In genomic region chr15:66744610-66745279, GRCh38 we compare ENCODE assay signal across 13 cellular contexts. TPM values are rescaled to one million over a fixed set of nuclear protein-coding genes. Genes with fewer than 3 reads are reported as not detected.
DNase-seq lines count a peak whose midpoint lies in the region; ATAC-seq and TF ChIP-seq lines count a peak whose summit lies in the region.
"Had no signal": no experiment of that assay in that cellular context is flagged by ENCODE, and none has a peak within 500 bp of the region (broad histone marks: within the 10 kb centered on the region; RNA-seq: fewer than 3 reads in every experiment).

No MANE protein-coding gene starts in this region.

- CTCF ChIA-PET in AG04450 (lab: Charles Lee): interaction anchor here (0.8 to 0.9 kb wide), 2 partner anchors 16 to 107 kb away, joined by 3 read pairs; no protein-coding TSS in a partner anchor

- ATAC-seq in HG03565 (IDR thresholded peaks at IDR 0.05; ENCODE audit: unreplicated experiment) (no peak), HG02870 (IDR thresholded peaks at IDR 0.05; ENCODE audit: unreplicated experiment) (no peak)

- H3K27ac Mint-ChIP-seq in progenitor cell of endocrine pancreas: no peak overlapping the region

- peaks cover 5% of the 10 kb centered on the region for H3K36me3 Mint-ChIP-seq in progenitor cell of endocrine pancreas (ENCODE audit: insufficient read depth)

- POLR2A ChIA-PET in AG04450 (lab: Yijun Ruan, JAX): no interaction called here

- H3K9me3 ChIP-seq in AG04450 (ENCODE audit: control insufficient read depth, insufficient read depth, low read length) (no peaks in the 10 kb centered on the region; the same call in 1 of the 2 replicates), KOPT-K1 (ENCODE audit: insufficient read depth, low read length, poor library complexity, severe bottlenecking) (no peaks in the 10 kb centered on the region)

- H3K27ac ChIP-seq in AG04450 (ENCODE audit: low read depth, low read length): peak overlapping the region; percentile 31
- H3K27ac ChIP-seq in KOPT-K1 (ENCODE audit: low read depth, low read length, poor library complexity, severe bottlenecking): peak overlapping the region; percentile 61

- H3K36me3 ChIP-seq in KOPT-K1 (ENCODE audit: insufficient read depth, low read length): peaks cover 22% of the 10 kb centered on the region

- peak; percentile 29; the same call in 1 of the 2 replicates for TF ChIP-seq CTCF in AG04450 (IDR thresholded peaks at IDR 0.05; ENCODE audit: low read depth, low read length)
- peak; percentile 14 for TF ChIP-seq CTCF in fibroblast of the aortic adventitia (IDR thresholded peaks at IDR 0.05; ENCODE audit: insufficient read depth, low read length)
- peak; percentile 20 for TF ChIP-seq CTCF in retinal pigment epithelial cell (conservative IDR thresholded peaks at IDR 0.05; ENCODE audit: low read depth, low read length)
- TF ChIP-seq CTCF in progenitor cell of endocrine pancreas (IDR thresholded peaks at IDR 0.05; ENCODE audit: unreplicated experiment): no peak

- peaks cover 25% of the 10 kb centered on the region for H3K4me1 Mint-ChIP-seq in progenitor cell of endocrine pancreas (ENCODE audit: low read depth)

- H3K4me3 ChIP-seq in AG04450 (ENCODE audit: low read depth, low read length): no peak overlapping the region
- no peak overlapping the region for H3K4me3 ChIP-seq in fibroblast of the aortic adventitia (ENCODE audit: low read depth, low read length)
- H3K4me3 ChIP-seq in retinal pigment epithelial cell (ENCODE audit: low read length): no peak overlapping the region

- no peak overlapping the region for H3K4me3 Mint-ChIP-seq in progenitor cell of endocrine pancreas (ENCODE audit: low read depth)

- no peaks in the 10 kb centered on the region for H3K27me3 Mint-ChIP-seq in progenitor cell of endocrine pancreas

- DNase-seq in AG04450 (ENCODE audit: low read depth, low spot score) (no peak), fibroblast of the aortic adventitia (ENCODE audit: low read depth) (no peak), retinal pigment epithelial cell (ENCODE audit: low read depth) (no peak), progenitor cell of endocrine pancreas (ENCODE audit: low spot score, unreplicated experiment) (no peak), NCI-H2081 treated with DMSO at 0.1 percent for 48 hours (lab: John Stamatoyannopoulos, UW) (no peak)
- DNase-seq: activated CD4-positive, alpha-beta T cell treated with anti-CD3 and anti-CD28 coated beads for 4 hours; AML-193; Kasumi-1; NCI-H1694 treated with DMSO at 0.1 percent for 48 hours; SW 1271 had no signal

- H3K27me3 ChIP-seq in AG04450 (ENCODE audit: control insufficient read depth, insufficient read depth, low read length): no peaks in the 10 kb centered on the region

- H3K9me3 Mint-ChIP-seq in progenitor cell of endocrine pancreas (ENCODE audit: low read depth): no peaks in the 10 kb centered on the region

RNA-seq across cellular contexts. Expression of gene SMAD6, which starts 42.7 kb away (rescaled TPM):
- polyA plus RNA-seq in AG04450 (2011; rRNA removed): 1.8 and 2.2 TPM in 2 replicates
- 4.9 and 6.2 TPM in 2 replicates for polyA minus RNA-seq in AG04450 (2011; rRNA and poly(A)+ RNA removed)
- total RNA-seq in fibroblast of the aortic adventitia (ENCODE audit: low replicate concordance) (17.4 and 27.2 TPM in 2 replicates), progenitor cell of endocrine pancreas (35.5 and 38.9 TPM in 2 replicates)
